Comparison of ENCODE assay signal across 14 cellular contexts in the genomic region with DNA sequence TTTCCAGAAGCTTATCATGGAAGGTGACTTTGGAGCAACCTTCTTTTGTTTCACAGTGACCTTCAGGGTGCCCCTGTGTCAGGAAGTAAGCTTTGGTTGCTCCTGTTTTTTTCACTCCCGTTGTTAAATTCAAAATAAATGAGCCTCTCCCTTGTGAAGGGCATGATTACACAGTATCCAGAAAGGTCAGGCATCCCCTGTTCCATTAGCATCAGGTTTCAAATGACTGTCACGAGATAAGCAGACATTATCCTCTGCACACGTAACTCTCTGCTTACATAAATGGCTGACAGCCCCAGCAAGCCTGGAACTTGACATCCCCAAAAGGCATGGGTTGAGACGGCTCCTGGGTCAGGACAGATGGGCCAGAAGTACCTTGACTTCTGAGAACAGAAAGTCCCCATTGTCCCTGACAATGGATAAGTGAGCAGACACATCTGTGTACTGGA. TPM values are rescaled to one million over a fixed set of nuclear protein-coding genes. Genes with fewer than 3 reads are reported as not detected.
A peak's percentile ranks its signal among the peaks of the same experiment; 100 is the strongest.
DNase-seq lines count a peak whose midpoint lies in the region; ATAC-seq, FAIRE-seq and TF ChIP-seq lines count a peak whose summit lies in the region.
"Had no signal": no experiment of that assay in that cellular context is flagged by ENCODE, and none has a peak within 500 bp of the region (broad histone marks: within the 10 kb centered on the region; RNA-seq: fewer than 3 reads in every experiment).

No MANE protein-coding gene starts in this region.

- FAIRE-seq in small intestine (lab: Jason Lieb, UNC) = no peak

- no peak overlapping the region; the same call in 1 of the 2 replicates for H4K5ac ChIP-seq in IMR-90 (ENCODE audit: low read depth, low read length)

- POLR2A ChIA-PET in IMR-90 (lab: Charles Lee; ENCODE audit: unreplicated experiment) = no interaction called here

- H4K20me1 ChIP-seq in IMR-90 (ENCODE audit: insufficient read depth, low read length) = peaks cover 9% of the 10 kb centered on the region

- H3K4me2 ChIP-seq in IMR-90 (ENCODE audit: low read depth, low read length) = peak overlapping the region; percentile 22; the same call in 1 of the 2 replicates

- H2AFZ ChIP-seq in IMR-90 (replicated peaks; ENCODE audit: low read length, poor library complexity) = peak overlapping the region; percentile 71

- no peak overlapping the region for H3K23ac ChIP-seq in IMR-90 (ENCODE audit: low read depth, low read length)

- H3K4me3 ChIP-seq in IMR-90 (ENCODE audit: insufficient read depth, low read depth, low read length) (no peak overlapping the region), esophagus muscularis mucosa (no peak overlapping the region), small intestine (ENCODE audit: low read depth in 1 of 2, low read length in 2 of 2) (no peak overlapping the region)
- H3K4me3 ChIP-seq: upper lobe of left lung had no signal

- H3K79me1 ChIP-seq in IMR-90 (ENCODE audit: low read depth in 1 of 2, low read length in 2 of 2) = peaks cover 12 to 18% of the 10 kb centered on the region in 2 experiments; a peak in 3 of 4 replicates

- no peak for TF ChIP-seq EP300 in esophagus muscularis mucosa (IDR thresholded peaks at IDR 0.05)

- peak overlapping the region in 1 of 2 experiments; percentile 2; a peak in 1 of 4 replicates for H4K8ac ChIP-seq in IMR-90 (ENCODE audit: low read depth in 2 of 2, low read length in 2 of 2)

- H3K4me1 ChIP-seq in IMR-90 (ENCODE audit: control insufficient read depth, insufficient read depth, low read length) (peaks cover 18% of the 10 kb centered on the region), esophagus muscularis mucosa (peaks cover 41 to 56% (median 51%) of the 10 kb centered on the region in 4 donors), small intestine (ENCODE audit: control insufficient read depth in 2 of 2, insufficient read depth in 1 of 2, low read depth in 1 of 2, low read length in 1 of 2) (peaks cover 3 to 4% of the 10 kb centered on the region in 2 donors)

- H3K9me3 ChIP-seq in IMR-90 (ENCODE audit: control insufficient read depth, insufficient read depth, low read length) (no peaks in the 10 kb centered on the region), esophagus muscularis mucosa (no peaks in the 10 kb centered on the region), small intestine (ENCODE audit: control insufficient read depth, low read depth) (no peaks in the 10 kb centered on the region)
- H3K9me3 ChIP-seq: upper lobe of left lung had no signal

- TF ChIP-seq CTCF in IMR-90 (conservative IDR thresholded peaks at IDR 0.05; ENCODE audit: low read depth, low read length) (no peak), esophagus muscularis mucosa (IDR thresholded peaks at IDR 0.05) (no peak)

- peak overlapping the region; percentile 55; the same call in 1 of the 2 replicates for H3K14ac ChIP-seq in IMR-90 (replicated peaks; ENCODE audit: low read depth, low read length)

- no peak for TF ChIP-seq POLR2A in IMR-90 (IDR thresholded peaks at IDR 0.05; ENCODE audit: low read depth, low read length)
- TF ChIP-seq POLR2A in esophagus muscularis mucosa (IDR thresholded peaks at IDR 0.05; ENCODE audit: low read depth) = no peak

- H2BK20ac ChIP-seq in IMR-90 (ENCODE audit: low read depth, low read length) = no peak overlapping the region

- H4K91ac ChIP-seq in IMR-90 (ENCODE audit: insufficient read depth, low read depth, low read length) = peak overlapping the region; percentile 19; the same call in 1 of the 2 replicates

- no peak for TF ChIP-seq RAD21 in IMR-90 (IDR thresholded peaks at IDR 0.05; ENCODE audit: low read length)

- BruUV-seq in IMR-90 (replicated peaks; lab: Mats Ljungman, UMichigan) = no TSS peak

- peak; percentile 46 for ATAC-seq in IMR-90 (ENCODE audit: low read depth)
- ATAC-seq in HG03565 (IDR thresholded peaks at IDR 0.05; ENCODE audit: unreplicated experiment) = no peak

- peak overlapping the region; percentile 3 for H2BK5ac ChIP-seq in IMR-90 (ENCODE audit: low read depth, low read length, poor library complexity, severe bottlenecking)

- no peak overlapping the region for H3K18ac ChIP-seq in IMR-90 (ENCODE audit: low read depth, low read length)

- H3K27ac ChIP-seq in IMR-90 (ENCODE audit: insufficient read depth, low read length) = peak overlapping the region; percentile 16; the same call in 1 of the 2 replicates
- peak overlapping the region; percentile 21 to 79 (median 66) for H3K27ac ChIP-seq in esophagus muscularis mucosa (replicated peaks in 1 of 4)
- H3K27ac ChIP-seq in small intestine (ENCODE audit: low read depth in 1 of 2, low read length in 1 of 2) = peak overlapping the region; percentile 13 to 44
- H3K27ac ChIP-seq: upper lobe of left lung had no signal

- H2AK9ac ChIP-seq in IMR-90 (replicated peaks; ENCODE audit: low read depth, low read length, poor library complexity) = peak overlapping the region; percentile 52

- intact Hi-C loops in IMR-90 (cut with micrococcal nuclease) = no loop called here
- intact Hi-C loops in esophagus muscularis mucosa (cut with DNase I) = loop anchor here (5.0 kb wide), 1 partner anchor 53 kb away; the partner anchor contains the start of gene RAB20

- peaks cover 80% of the 10 kb centered on the region for H3K36me3 ChIP-seq in IMR-90 (ENCODE audit: control insufficient read depth, insufficient read depth, low read length)
- H3K36me3 ChIP-seq in esophagus muscularis mucosa = peaks cover 53 to 98% (median 94%) of the 10 kb centered on the region in 4 donors
- peaks cover 2 to 8% of the 10 kb centered on the region in 2 donors for H3K36me3 ChIP-seq in small intestine (ENCODE audit: control insufficient read depth in 2 of 2, insufficient read depth in 2 of 2, low read length in 2 of 2)

- no peak overlapping the region for H3K56ac ChIP-seq in IMR-90 (ENCODE audit: extremely low read depth, insufficient read depth, low read length)

- H2BK15ac ChIP-seq in IMR-90 (ENCODE audit: low read depth, low read length) = no peak overlapping the region

- peaks cover 7% of the 10 kb centered on the region; the same call in 1 of the 2 replicates for H3K9me1 ChIP-seq in IMR-90 (ENCODE audit: insufficient read depth, low read length)

- 0 out of 2 replicates have a peak overlapping the region, but pooled peaks have one; percentile 7 for H2AK5ac ChIP-seq in IMR-90 (ENCODE audit: low read depth, low read length)

- peak overlapping the region; percentile 61; the same call in 1 of the 2 replicates for H3K4ac ChIP-seq in IMR-90 (ENCODE audit: low read depth, low read length)

- 0 out of 2 replicates have a peak overlapping the region, but pooled peaks have one; percentile 3 for H2BK120ac ChIP-seq in IMR-90 (ENCODE audit: low read depth, low read length)

- no peak overlapping the region for H3K9ac ChIP-seq in IMR-90 (ENCODE audit: low read depth, low read length)

- peak; percentile 41 for DNase-seq in IMR-90
- DNase-seq in NCI-H69 (lab: John Stamatoyannopoulos, UW) = peak; percentile 17
- no peak for DNase-seq in esophagus muscularis mucosa (ENCODE audit: extremely low spot score)
- peak; percentile 31 for DNase-seq in small intestine
- DNase-seq in AG08395 (ENCODE audit: low spot score) = no peak
- no peak for DNase-seq in NOMO-1 treated with dmso at 0.1 percent for 144 hours (lab: John Stamatoyannopoulos, UW; ENCODE audit: unreplicated experiment)
- no peak for DNase-seq in NCI-H446 treated with DMSO at 0.1 percent for 48 hours (lab: John Stamatoyannopoulos, UW)
- DNase-seq: activated CD4-positive, alpha-beta T cell treated with anti-CD3 and anti-CD28 coated beads for 36 hours; CD4-positive, alpha-beta memory T cell; NCI-H1694 treated with DMSO at 0.1 percent for 48 hours; nucleus accumbens; SIG-M5; upper lobe of left lung had no signal

- CTCF ChIA-PET in IMR-90 (lab: Yijun Ruan, JAX) = interaction anchor here (1.0 kb wide), 1 partner anchor 9 kb away, joined by 3 read pairs; no protein-coding TSS in a partner anchor

- in situ Hi-C loops in IMR-90 (cut with MboI; ENCODE audit: low sequenced_read_pairs) = no loop called here

- dilution Hi-C loops in IMR-90 (cut with HindIII; ENCODE audit: low sequenced_read_pairs, unreplicated experiment) = no loop called here

- 0% methylated on average over 1 of the region's 4 CpGs; no CpG with 5 or more reads in 1 of the 2 experiments for WGBS in IMR-90 (ENCODE audit: extremely low coverage in 2 of 2, insufficient read length in 1 of 2), 2 experiments
- 24% methylated on average over 3 of the region's 4 CpGs for WGBS in esophagus muscularis mucosa
- 45 to 49% (median 45%) methylated on average over 4 of the region's 4 CpGs for WGBS in small intestine, 3 donors

- no peaks in the 10 kb centered on the region for H3K27me3 ChIP-seq in IMR-90 (ENCODE audit: control insufficient read depth, insufficient read depth, low read length)
- H3K27me3 ChIP-seq in esophagus muscularis mucosa = no peaks in the 10 kb centered on the region
- no peaks in the 10 kb centered on the region for H3K27me3 ChIP-seq in small intestine (ENCODE audit: control insufficient read depth in 2 of 2, insufficient read depth in 2 of 2, low read length in 2 of 2)
- H3K27me3 ChIP-seq: upper lobe of left lung had no signal

TF ChIP-seq in IMR-90, 13 proteins besides CTCF, POLR2A, EP300 and RAD21:
- TF ChIP-seq BHLHE40 (IDR thresholded peaks at IDR 0.05; ENCODE audit: low read depth, low read length) (peak; percentile 29; the same call in 1 of the 2 replicates), CEBPB (IDR thresholded peaks at IDR 0.05; ENCODE audit: low read depth, low read length) (no peak), MXI1 (IDR thresholded peaks at IDR 0.05; ENCODE audit: borderline replicate concordance, low read depth, low read length) (no peak), CHD1 (IDR thresholded peaks at IDR 0.05; ENCODE audit: low read depth, low read length) (no peak), RFX5 (IDR thresholded peaks at IDR 0.05; ENCODE audit: low read depth, low read length) (no peak)
- TF ChIP-seq, protein P1, sequence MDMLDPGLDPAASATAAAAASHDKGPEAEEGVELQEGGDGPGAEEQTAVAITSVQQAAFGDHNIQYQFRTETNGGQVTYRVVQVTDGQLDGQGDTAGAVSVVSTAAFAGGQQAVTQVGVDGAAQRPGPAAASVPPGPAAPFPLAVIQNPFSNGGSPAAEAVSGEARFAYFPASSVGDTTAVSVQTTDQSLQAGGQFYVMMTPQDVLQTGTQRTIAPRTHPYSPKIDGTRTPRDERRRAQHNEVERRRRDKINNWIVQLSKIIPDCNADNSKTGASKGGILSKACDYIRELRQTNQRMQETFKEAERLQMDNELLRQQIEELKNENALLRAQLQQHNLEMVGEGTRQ (IDR thresholded peaks at IDR 0.05; ENCODE audit: low read depth, low read length) = no peak

RNA-seq across cellular contexts. Expression of gene RAB20, which starts 52.0 kb away (rescaled TPM):
- total RNA-seq in IMR-90 (2012; rRNA removed) (3.6 and 3.8 TPM in 2 replicates), esophagus muscularis mucosa (10 to 100 TPM; 10.9 to 40.6 (median 15.4) TPM)
- polyA plus RNA-seq in IMR-90 (2012; rRNA removed) (4.7 and 5.1 TPM in 2 replicates), small intestine (10 to 100 TPM; 39.1 to 63.0 (median 56.4) TPM)
- 6.1 and 6.7 TPM in 2 replicates for polyA plus RNA-seq in IMR-90 (2012; cell fraction: cytosol; rRNA removed)
- polyA plus RNA-seq in IMR-90 (2012; cell fraction: nucleus; rRNA removed; ENCODE audit: low replicate concordance) = 2.3 and 2.4 TPM in 2 replicates

Comparison
In these comparisons a context has a peak if more than half of its experiments do, and no peak if none do; other contexts are left out.
1. DNase-seq: peak in IMR-90 (single experiment), NCI-H69 (single experiment) and small intestine (single experiment); none in esophagus muscularis mucosa (single experiment), AG08395 (single experiment), NOMO-1 treated with dmso at 0.1 percent for 144 hours (single experiment) and NCI-H446 treated with DMSO at 0.1 percent for 48 hours (single experiment).
2. H3K27ac ChIP-seq: peak in every context shown above with its lines; median percentile 66 in esophagus muscularis mucosa; 28 in small intestine; 16 in IMR-90.